ENCODE assay signal across 17 cellular contexts in genomic region chr10:110376021-110376773, GRCh38.
DNase-seq lines count a peak whose midpoint lies in the region; ATAC-seq, FAIRE-seq and TF ChIP-seq lines count a peak whose summit lies in the region.
"Had no signal": no experiment of that assay in that cellular context is flagged by ENCODE, and none has a peak within 500 bp of the region (broad histone marks: within the 10 kb centered on the region; RNA-seq: fewer than 3 reads in every experiment).

No MANE protein-coding gene starts in this region.

- POLR2A ChIA-PET in H1 (lab: Charles Lee; ENCODE audit: partially characterized antibody): interaction anchor here (1.0 kb wide), 1 partner anchor 8 kb away, joined by 3 read pairs; no protein-coding TSS in a partner anchor

- no peaks in the 10 kb centered on the region for H3K79me2 ChIP-seq in H1 (ENCODE audit: control insufficient read depth in 1 of 2, insufficient read depth in 2 of 2, low read length in 2 of 2)

- intact Hi-C loops in right lobe of liver (cut with DNase I): no loop called here

- peak in 1 of 2 experiments; percentile 31; a peak in 1 of 4 replicates for TF ChIP-seq RAD21 in H1 (IDR thresholded peaks at IDR 0.05 in 1 of 2, conservative IDR thresholded peaks at IDR 0.05 in 1 of 2; ENCODE audit: low read depth in 2 of 2, low read length in 2 of 2)

- no peak for FAIRE-seq in H1 (lab: Jason Lieb, UNC)
- FAIRE-seq: islet of Langerhans had no signal

- peaks cover 11% of the 10 kb centered on the region for H3K27me3 Mint-ChIP-seq in stimulated activated memory B cell treated with anti-CD40 and anti-IgM and Interleukin-4, amounts not matched to agents 10 μg/mL and 1 μg/mL and 100 μg/mL, for 72 hours

- CTCF ChIA-PET in H1 (lab: Charles Lee; ENCODE audit: partially characterized antibody): interaction anchor here (0.9 to 4.0 kb wide), 12 partner anchors 15 to 171 kb away, joined by 3 to 19 read pairs (median 4); no protein-coding TSS in a partner anchor

- no peak overlapping the region for H3K14ac ChIP-seq in H1 (ENCODE audit: insufficient read length)

- TF ChIP-seq POLR2A in H1 (IDR thresholded peaks at IDR 0.05; ENCODE audit: control extremely low read depth in 1 of 2, low read depth in 2 of 2, low read length in 2 of 2): no peak
- no peak for TF ChIP-seq POLR2A in right lobe of liver (IDR thresholded peaks at IDR 0.05)

- H3K9me3 ChIP-seq in H1 (ENCODE audit: insufficient read depth in 2 of 2, low read depth in 1 of 2, low read length in 1 of 2) (no peaks in the 10 kb centered on the region), right lobe of liver (no peaks in the 10 kb centered on the region)
- H3K9me3 ChIP-seq: psoas muscle, suprapubic skin had no signal

- ATAC-seq in right lobe of liver (peak; percentile 80 to 88 (median 83)), HG03520 (IDR thresholded peaks at IDR 0.05; ENCODE audit: unreplicated experiment) (no peak), GM21515 (IDR thresholded peaks at IDR 0.05; ENCODE audit: unreplicated experiment) (no peak)
- no peak for ATAC-seq in stimulated activated memory B cell treated with anti-CD40 and anti-IgM and Interleukin-4, amounts not matched to agents 10 μg/mL and 1 μg/mL and 100 μg/mL, for 72 hours
- ATAC-seq: activated CD8-positive, alpha-beta T cell treated with anti-CD3 and anti-CD28 coated beads for 36 hours had no signal

- H2BK20ac ChIP-seq in H1 (ENCODE audit: low read length): no peak overlapping the region

- H3K9me3 Mint-ChIP-seq in stimulated activated memory B cell treated with anti-CD40 and anti-IgM and Interleukin-4, amounts not matched to agents 10 μg/mL and 1 μg/mL and 100 μg/mL, for 72 hours: no peaks in the 10 kb centered on the region
- H3K9me3 Mint-ChIP-seq: activated CD8-positive, alpha-beta T cell treated with anti-CD3 and anti-CD28 coated beads for 36 hours had no signal

- H3K4ac ChIP-seq in H1 (replicated peaks; ENCODE audit: insufficient read length, low read depth, low read length): no peak overlapping the region

- 89% methylated on average over 21 of the region's 21 CpGs; no CpG with 5 or more reads in 1 of the 2 experiments for WGBS in H1 (ENCODE audit: extremely low coverage in 1 of 2, insufficient coverage in 1 of 2, insufficient read length in 1 of 2, insufficient replicate concordance in 2 of 2, low coverage in 1 of 2, low lambda C conversion rate in 2 of 2, missing lambda C conversion rate in 1 of 2), 2 experiments
- WGBS in right lobe of liver (ENCODE audit: insufficient coverage, low coverage, low lambda C conversion rate, missing lambda C conversion rate): 45% methylated on average over 11 of the region's 21 CpGs

- H3K4me3 ChIP-seq in H1 (ENCODE audit: extremely low read depth in 1 of 4, insufficient read depth in 2 of 4, low read depth in 3 of 4, low read length in 4 of 4): no peak overlapping the region
- no peak overlapping the region for H3K4me3 ChIP-seq in right lobe of liver
- H3K4me3 ChIP-seq: coronary artery, psoas muscle, suprapubic skin had no signal

- no peak overlapping the region; the same call in 1 of the 2 replicates for H3K18ac ChIP-seq in H1 (ENCODE audit: extremely low read depth, low read length)

- peak overlapping the region; percentile 20 for H3K27ac Mint-ChIP-seq in stimulated activated memory B cell treated with anti-CD40 and anti-IgM and Interleukin-4, amounts not matched to agents 10 μg/mL and 1 μg/mL and 100 μg/mL, for 72 hours
- H3K27ac Mint-ChIP-seq: activated CD8-positive, alpha-beta T cell treated with anti-CD3 and anti-CD28 coated beads for 36 hours had no signal

- no peak overlapping the region for H3K56ac ChIP-seq in H1 (replicated peaks; ENCODE audit: insufficient read length, low read depth, low read length)

- H2AK5ac ChIP-seq in H1 (ENCODE audit: low read depth, low read length): no peak overlapping the region

- H3K4me1 Mint-ChIP-seq in stimulated activated memory B cell treated with anti-CD40 and anti-IgM and Interleukin-4, amounts not matched to agents 10 μg/mL and 1 μg/mL and 100 μg/mL, for 72 hours: peaks cover 40% of the 10 kb centered on the region

- H3K27me3 ChIP-seq in H1 (replicated peaks in 1 of 4; ENCODE audit: control insufficient read depth in 3 of 4, extremely low read depth in 1 of 4, insufficient read depth in 3 of 4, low read length in 3 of 4) (no peaks in the 10 kb centered on the region), right lobe of liver (no peaks in the 10 kb centered on the region)
- H3K27me3 ChIP-seq: suprapubic skin had no signal

- H3K36me3 ChIP-seq in H1 (ENCODE audit: control insufficient read depth in 2 of 4, insufficient read depth in 4 of 4, low read length in 3 of 4) (no peaks in the 10 kb centered on the region), right lobe of liver (no peaks in the 10 kb centered on the region)
- H3K36me3 ChIP-seq: suprapubic skin had no signal

- H3K27ac ChIP-seq in H1 (ENCODE audit: low read depth, low read length) (no peak overlapping the region), right lobe of liver (peak overlapping the region in 2 of 3 donors; percentile 13 to 24)
- H3K27ac ChIP-seq: 22Rv1, coronary artery, psoas muscle, suprapubic skin had no signal

- no peak overlapping the region for H3K4me2 ChIP-seq in H1 (ENCODE audit: insufficient read depth in 1 of 2, low read depth in 2 of 2, low read length in 2 of 2)

- H3K9ac ChIP-seq in H1 (replicated peaks in 1 of 4; ENCODE audit: extremely low read depth in 1 of 4, low read depth in 3 of 4, low read length in 3 of 4): no peak overlapping the region

- H2BK120ac ChIP-seq in H1 (replicated peaks; ENCODE audit: low read depth, low read length): no peak overlapping the region

- TF ChIP-seq EP300 in H1 (IDR thresholded peaks at IDR 0.05; ENCODE audit: borderline replicate concordance in 1 of 2, low read depth in 2 of 2, low read length in 2 of 2): no peak

- H3K4me3 Mint-ChIP-seq in stimulated activated memory B cell treated with anti-CD40 and anti-IgM and Interleukin-4, amounts not matched to agents 10 μg/mL and 1 μg/mL and 100 μg/mL, for 72 hours: no peak overlapping the region
- H3K4me3 Mint-ChIP-seq: activated CD8-positive, alpha-beta T cell treated with anti-CD3 and anti-CD28 coated beads for 36 hours had no signal

- no peak overlapping the region for H4K5ac ChIP-seq in H1 (ENCODE audit: insufficient read length, low read depth, low read length)

- H2AFZ ChIP-seq in H1 (ENCODE audit: low read length): no peak overlapping the region

- H3K79me1 ChIP-seq in H1 (ENCODE audit: low read depth, low read length): no peaks in the 10 kb centered on the region

- H2BK12ac ChIP-seq in H1 (ENCODE audit: low read depth, low read length): 0 out of 2 replicates have a peak overlapping the region, but pooled peaks have one; percentile 60

- no peak overlapping the region for H4K91ac ChIP-seq in H1 (replicated peaks; ENCODE audit: insufficient read length, low read length)

- no peaks in the 10 kb centered on the region for H4K20me1 ChIP-seq in H1 (replicated peaks in 1 of 2; ENCODE audit: control insufficient read depth in 1 of 2, insufficient read depth in 2 of 2, low read length in 2 of 2)

- no peak overlapping the region for H3K23ac ChIP-seq in H1 (ENCODE audit: insufficient read length)

- H2BK5ac ChIP-seq in H1 (ENCODE audit: low read depth, low read length): no peak overlapping the region

- H4K8ac ChIP-seq in H1 (ENCODE audit: extremely low read depth, insufficient read depth, low read length): peak overlapping the region; percentile 41; the same call in 1 of the 2 replicates

- TF ChIP-seq CTCF in H1 (IDR thresholded peaks at IDR 0.05; ENCODE audit: control extremely low read depth in 1 of 3, insufficient read depth in 1 of 3, low read depth in 1 of 3, low read length in 3 of 3) (peak; percentile 15 to 52 (median 20); a peak in 3 of 4 replicates), right lobe of liver (IDR thresholded peaks at IDR 0.05) (no peak)

- DNase-seq in SHP77 (lab: John Stamatoyannopoulos, UW): peak; percentile 27 to 39
- DNase-seq in SHP77 treated with DMSO at 0.1 percent for 48 hours (lab: John Stamatoyannopoulos, UW): no peak
- no peak for DNase-seq in H1 (ENCODE audit: low read depth in 1 of 2, low spot score in 2 of 2)
- DNase-seq in right lobe of liver: peak; percentile 68 to 80 (median 72)
- no peak for DNase-seq in NCI-H2081 (lab: John Stamatoyannopoulos, UW)
- DNase-seq: activated CD8-positive, alpha-beta T cell treated with anti-CD3 and anti-CD28 coated beads for 36 hours; DMS 273 treated with DMSO at 0.1 percent for 48 hours; foreskin fibroblast; T-helper 1 cell had no signal

- no peaks in the 10 kb centered on the region for H3K36me3 Mint-ChIP-seq in stimulated activated memory B cell treated with anti-CD40 and anti-IgM and Interleukin-4, amounts not matched to agents 10 μg/mL and 1 μg/mL and 100 μg/mL, for 72 hours

- H3K4me1 ChIP-seq in H1 (replicated peaks in 1 of 4; ENCODE audit: control insufficient read depth in 3 of 4, insufficient read depth in 4 of 4, low read length in 3 of 4): peaks cover 0 to 3% (median 2%) of the 10 kb centered on the region in 4 experiments; a peak in 3 of 7 replicates
- H3K4me1 ChIP-seq in right lobe of liver: no peaks in the 10 kb centered on the region
- H3K4me1 ChIP-seq: psoas muscle had no signal

- no peak overlapping the region for H2BK15ac ChIP-seq in H1 (ENCODE audit: low read length)

- H3K23me2 ChIP-seq in H1 (ENCODE audit: low read depth, low read length): no peaks in the 10 kb centered on the region

TF ChIP-seq in H1, 55 proteins besides CTCF, POLR2A, EP300 and RAD21 (continues in another document):
- no peak for TF ChIP-seq BACH1 (IDR thresholded peaks at IDR 0.05; ENCODE audit: low read length)
- no peak for TF ChIP-seq POU5F1 (IDR thresholded peaks at IDR 0.05; ENCODE audit: low read depth, low read length)
- TF ChIP-seq TBP (IDR thresholded peaks at IDR 0.05; ENCODE audit: low read depth, low read length): no peak
- no peak for TF ChIP-seq HDAC2 (IDR thresholded peaks at IDR 0.05; ENCODE audit: borderline replicate concordance in 1 of 2, low read depth in 2 of 2, low read length in 2 of 2)
- no peak for TF ChIP-seq SIX5 (IDR thresholded peaks at IDR 0.05; ENCODE audit: low read depth, low read length)

Comparison
In these comparisons a context has a peak if more than half of its experiments do, and no peak if none do; other contexts are left out.
1. DNase-seq: peak in SHP77 (2 of 2) and right lobe of liver (3 of 3); none in SHP77 treated with DMSO at 0.1 percent for 48 hours (single experiment), H1 (0 of 2) and NCI-H2081 (0 of 2).
2. CTCF ChIP-seq: peak in H1 (3 of 3); none in right lobe of liver (0 of 4).
3. ATAC-seq: peak in right lobe of liver (4 of 4); none in stimulated activated memory B cell treated with anti-CD40 and anti-IgM and Interleukin-4, amounts not matched to agents 10 μg/mL and 1 μg/mL and 100 μg/mL, for 72 hours (single experiment), HG03520 (single experiment) and GM21515 (single experiment).